ENCODE assay signal across 2 cellular contexts in the genomic region with DNA sequence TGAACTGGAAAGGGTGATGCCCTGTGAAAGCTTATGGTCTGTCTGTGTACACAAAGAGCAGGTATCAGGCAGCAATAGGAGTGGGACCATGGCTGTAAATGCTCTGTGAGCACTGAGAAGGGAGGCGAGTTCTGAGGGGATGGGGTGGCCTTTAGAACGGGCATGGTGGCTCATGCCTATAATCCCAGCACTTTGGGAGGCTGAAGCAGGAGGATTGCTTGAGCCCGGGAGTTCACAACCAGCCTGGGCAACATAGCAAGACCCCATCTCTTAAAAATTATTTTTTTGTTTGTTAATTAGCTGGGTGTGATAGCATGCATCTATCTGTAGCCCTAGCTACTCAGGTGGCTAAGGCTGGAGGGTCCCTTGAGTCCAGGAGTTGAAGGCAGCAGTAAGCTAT.
TF ChIP-seq lines count a peak whose summit lies in the region.

No MANE protein-coding gene starts in this region.

TF ChIP-seq in HepG2, 621 proteins besides CTCF, POLR2A, EP300 and RAD21:
- TF ChIP-seq, protein P1, sequence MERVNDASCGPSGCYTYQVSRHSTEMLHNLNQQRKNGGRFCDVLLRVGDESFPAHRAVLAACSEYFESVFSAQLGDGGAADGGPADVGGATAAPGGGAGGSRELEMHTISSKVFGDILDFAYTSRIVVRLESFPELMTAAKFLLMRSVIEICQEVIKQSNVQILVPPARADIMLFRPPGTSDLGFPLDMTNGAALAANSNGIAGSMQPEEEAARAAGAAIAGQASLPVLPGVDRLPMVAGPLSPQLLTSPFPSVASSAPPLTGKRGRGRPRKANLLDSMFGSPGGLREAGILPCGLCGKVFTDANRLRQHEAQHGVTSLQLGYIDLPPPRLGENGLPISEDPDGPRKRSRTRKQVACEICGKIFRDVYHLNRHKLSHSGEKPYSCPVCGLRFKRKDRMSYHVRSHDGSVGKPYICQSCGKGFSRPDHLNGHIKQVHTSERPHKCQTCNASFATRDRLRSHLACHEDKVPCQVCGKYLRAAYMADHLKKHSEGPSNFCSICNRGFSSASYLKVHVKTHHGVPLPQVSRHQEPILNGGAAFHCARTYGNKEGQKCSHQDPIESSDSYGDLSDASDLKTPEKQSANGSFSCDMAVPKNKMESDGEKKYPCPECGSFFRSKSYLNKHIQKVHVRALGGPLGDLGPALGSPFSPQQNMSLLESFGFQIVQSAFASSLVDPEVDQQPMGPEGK (CRISPR knock-in tag; IDR thresholded peaks at IDR 0.05): no peak
- TF ChIP-seq ZNF121 (CRISPR knock-in tag; IDR thresholded peaks at IDR 0.05) (0 out of 2 replicates have a peak, but pooled peaks have one; percentile 47), FOXP1 (IDR thresholded peaks at IDR 0.05) (no peak), FOXP1 (CRISPR knock-in tag; IDR thresholded peaks at IDR 0.05) (no peak)
- TF ChIP-seq, protein P2, sequence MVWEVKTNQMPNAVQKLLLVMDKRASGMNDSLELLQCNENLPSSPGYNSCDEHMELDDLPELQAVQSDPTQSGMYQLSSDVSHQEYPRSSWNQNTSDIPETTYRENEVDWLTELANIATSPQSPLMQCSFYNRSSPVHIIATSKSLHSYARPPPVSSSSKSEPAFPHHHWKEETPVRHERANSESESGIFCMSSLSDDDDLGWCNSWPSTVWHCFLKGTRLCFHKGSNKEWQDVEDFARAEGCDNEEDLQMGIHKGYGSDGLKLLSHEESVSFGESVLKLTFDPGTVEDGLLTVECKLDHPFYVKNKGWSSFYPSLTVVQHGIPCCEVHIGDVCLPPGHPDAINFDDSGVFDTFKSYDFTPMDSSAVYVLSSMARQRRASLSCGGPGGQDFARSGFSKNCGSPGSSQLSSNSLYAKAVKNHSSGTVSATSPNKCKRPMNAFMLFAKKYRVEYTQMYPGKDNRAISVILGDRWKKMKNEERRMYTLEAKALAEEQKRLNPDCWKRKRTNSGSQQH (CRISPR knock-in tag; IDR thresholded peaks at IDR 0.05; ENCODE audit: low read depth): no peak

TF ChIP-seq in K562, 482 proteins besides CTCF, POLR2A, EP300 and RAD21:
- TF ChIP-seq ZNF121 (CRISPR knock-in tag; conservative IDR thresholded peaks at IDR 0.05) (peak; percentile 84), RBFOX2 (IDR thresholded peaks at IDR 0.05; ENCODE audit: low read depth, low read length) (no peak)
